Comparison of ENCODE assay signal across 1 cellular context in genomic region chr13:109182777-109183465, GRCh38.
TF ChIP-seq lines count a peak whose summit lies in the region.

No MANE protein-coding gene starts in this region.

TF ChIP-seq in SK-N-SH, 30 proteins besides CTCF, POLR2A, EP300 and RAD21 (continued from another document):
- no peak for TF ChIP-seq RXRA (IDR thresholded peaks at IDR 0.05; ENCODE audit: borderline replicate concordance, low read depth)
